In genomic region chr7:92634125-92634710, GRCh38 we compare ENCODE assay signal across 1 cellular context.
TF ChIP-seq lines count a peak whose summit lies in the region.

No MANE protein-coding gene starts in this region.

TF ChIP-seq in K562, 482 proteins besides CTCF, POLR2A, EP300 and RAD21 (continued from another document):
- TF ChIP-seq, protein P1, sequence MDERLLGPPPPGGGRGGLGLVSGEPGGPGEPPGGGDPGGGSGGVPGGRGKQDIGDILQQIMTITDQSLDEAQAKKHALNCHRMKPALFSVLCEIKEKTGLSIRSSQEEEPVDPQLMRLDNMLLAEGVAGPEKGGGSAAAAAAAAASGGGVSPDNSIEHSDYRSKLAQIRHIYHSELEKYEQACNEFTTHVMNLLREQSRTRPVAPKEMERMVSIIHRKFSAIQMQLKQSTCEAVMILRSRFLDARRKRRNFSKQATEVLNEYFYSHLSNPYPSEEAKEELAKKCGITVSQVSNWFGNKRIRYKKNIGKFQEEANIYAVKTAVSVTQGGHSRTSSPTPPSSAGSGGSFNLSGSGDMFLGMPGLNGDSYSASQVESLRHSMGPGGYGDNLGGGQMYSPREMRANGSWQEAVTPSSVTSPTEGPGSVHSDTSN (CRISPR knock-in tag; IDR thresholded peaks at IDR 0.05; ENCODE audit: low read depth): peak; percentile 57
- TF ChIP-seq, protein P1 (tag; conservative IDR thresholded peaks at IDR 0.05; ENCODE audit: low read depth): peak; percentile 85
- TF ChIP-seq GABPA (tag; conservative IDR thresholded peaks at IDR 0.05; ENCODE audit: low read depth): 0 out of 2 replicates have a peak, but pooled peaks have one; percentile 2
- peak; percentile 89 for TF ChIP-seq MEF2A (IDR thresholded peaks at IDR 0.05; ENCODE audit: control insufficient read depth, low read depth, low read length)
- no peak for TF ChIP-seq ZFPM2 (CRISPR knock-in tag; IDR thresholded peaks at IDR 0.05)
- TF ChIP-seq, protein P2, sequence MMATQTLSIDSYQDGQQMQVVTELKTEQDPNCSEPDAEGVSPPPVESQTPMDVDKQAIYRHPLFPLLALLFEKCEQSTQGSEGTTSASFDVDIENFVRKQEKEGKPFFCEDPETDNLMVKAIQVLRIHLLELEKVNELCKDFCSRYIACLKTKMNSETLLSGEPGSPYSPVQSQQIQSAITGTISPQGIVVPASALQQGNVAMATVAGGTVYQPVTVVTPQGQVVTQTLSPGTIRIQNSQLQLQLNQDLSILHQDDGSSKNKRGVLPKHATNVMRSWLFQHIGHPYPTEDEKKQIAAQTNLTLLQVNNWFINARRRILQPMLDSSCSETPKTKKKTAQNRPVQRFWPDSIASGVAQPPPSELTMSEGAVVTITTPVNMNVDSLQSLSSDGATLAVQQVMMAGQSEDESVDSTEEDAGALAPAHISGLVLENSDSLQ (IDR thresholded peaks at IDR 0.05): peak; percentile 89
- TF ChIP-seq BCOR (IDR thresholded peaks at IDR 0.05): no peak
- peak; percentile 94 for TF ChIP-seq MEIS2 (IDR thresholded peaks at IDR 0.05; ENCODE audit: partially characterized antibody)
- TF ChIP-seq SAP30 (IDR thresholded peaks at IDR 0.05; ENCODE audit: borderline replicate concordance, insufficient read depth, low read depth, low read length, poor library complexity, severe bottlenecking): no peak
- TF ChIP-seq GTF2E2 (tag; IDR thresholded peaks at IDR 0.05): 0 out of 2 replicates have a peak, but pooled peaks have one; percentile 32
- TF ChIP-seq ATF7 (IDR thresholded peaks at IDR 0.05): peak; percentile 17; the same call in 1 of the 2 replicates
- TF ChIP-seq JUND (IDR thresholded peaks at IDR 0.05; ENCODE audit: borderline replicate concordance, low read depth, low read length): 0 out of 2 replicates have a peak, but pooled peaks have one; percentile 15
- TF ChIP-seq JUND (tag; IDR thresholded peaks at IDR 0.05; ENCODE audit: borderline replicate concordance, low read depth, low read length): no peak
- TF ChIP-seq CEBPB (tag; IDR thresholded peaks at IDR 0.05): peak; percentile 90
- no peak for TF ChIP-seq TGIF2 (CRISPR knock-in tag; IDR thresholded peaks at IDR 0.05)
- TF ChIP-seq CEBPG (CRISPR knock-in tag; IDR thresholded peaks at IDR 0.05): peak; percentile 75
- TF ChIP-seq CEBPG (tag; conservative IDR thresholded peaks at IDR 0.05 in 1 of 2, IDR thresholded peaks at IDR 0.05 in 1 of 2): peak; percentile 89 to 91
- peak; percentile 73 for TF ChIP-seq ATF3 (IDR thresholded peaks at IDR 0.05)
- TF ChIP-seq ATF3 (CRISPR knock-in tag; conservative IDR thresholded peaks at IDR 0.05): no peak
- no peak for TF ChIP-seq DNMT1 (IDR thresholded peaks at IDR 0.05)
- peak; percentile 74 for TF ChIP-seq ETV1 (tag; conservative IDR thresholded peaks at IDR 0.05; ENCODE audit: low read depth)
- TF ChIP-seq HMG20A (CRISPR knock-in tag; conservative IDR thresholded peaks at IDR 0.05): no peak
TF ChIP-seq in K562: peak in this region for 14.
